Comparison of ENCODE assay signal across 26 cellular contexts in the genomic region with DNA sequence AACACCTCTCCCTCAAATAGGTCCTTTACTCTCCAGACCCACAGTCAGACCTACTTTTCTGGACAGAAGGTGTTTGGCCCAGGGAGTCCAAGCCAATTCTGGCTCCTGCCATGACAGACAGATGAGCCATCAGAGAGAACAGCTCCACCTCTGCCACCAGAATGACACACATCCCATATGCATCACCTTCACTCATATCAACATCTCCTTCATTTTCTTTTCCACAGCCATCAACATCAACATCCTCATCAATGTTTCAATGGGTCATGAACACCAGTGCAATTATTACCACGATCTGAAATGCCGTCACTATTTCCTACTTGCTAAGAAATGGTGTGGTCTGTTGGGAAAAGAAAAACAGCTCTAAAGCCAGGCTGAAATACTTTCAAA.
"Had no signal": no experiment of that assay in that cellular context is flagged by ENCODE, and none has a peak within 500 bp of the region (broad histone marks: within the 10 kb centered on the region; RNA-seq: fewer than 3 reads in every experiment).

No MANE protein-coding gene starts in this region.

- H3K27ac ChIP-seq: cardiac muscle cell, colonic mucosa, SJCRH30, SK-N-MC, WERI-Rb-1 had no signal

- DNase-seq: activated CD4-positive, alpha-beta memory T cell treated with anti-CD3 and anti-CD28 coated beads for 36 hours; activated CD4-positive, alpha-beta T cell treated with anti-CD3 and anti-CD28 coated beads, Interleukin-2, amount 10 ng/mL, durations not matched to agents 7 days and 5 days; activated effector memory CD4-positive, alpha-beta T cell treated with anti-CD3 and anti-CD28 coated beads, Interleukin-2, amount 50 U/mL, for 16 hours; activated naive CD4-positive, alpha-beta T cell; activated naive CD4-positive, alpha-beta T cell treated with anti-CD3 and anti-CD28 coated beads, Interleukin-2, amount 50 U/mL, for 16 hours; activated naive CD8-positive, alpha-beta T cell treated with anti-CD3 and anti-CD28 coated beads for 36 hours; activated T-cell treated with anti-CD3 and anti-CD28 coated beads, Interleukin-2, amount 50 U/mL, for 4 hours; amniotic stem cell; aorta; colonic mucosa; KG1; NCI-H1092 treated with DMSO at 0.1 percent for 48 hours; NCI-H1417; NCI-H187; NCI-H2029 treated with DMSO at 0.1 percent for 48 hours; NCI-H2107; NCI-H2171; NCI-H510A treated with DMSO at 0.1 percent for 48 hours; NCI-H526 treated with DMSO at 0.1 percent for 48 hours; SHP77; SJCRH30; T1000; WERI-Rb-1 had no signal

- H3K4me1 ChIP-seq: colonic mucosa, SJCRH30 had no signal

- ATAC-seq: activated T-cell treated with anti-CD3 and anti-CD28 coated beads, Interleukin-2, amount 50 U/mL, for 4 hours had no signal

- H3K9me3 ChIP-seq: colonic mucosa, SJCRH30 had no signal

- H3K36me3 ChIP-seq: cardiac muscle cell, colonic mucosa, SJCRH30, WERI-Rb-1 had no signal

- H3K4me3 Mint-ChIP-seq: activated CD4-positive, alpha-beta memory T cell treated with anti-CD3 and anti-CD28 coated beads for 36 hours; activated CD4-positive, alpha-beta T cell treated with anti-CD3 and anti-CD28 coated beads, Interleukin-2, amount 10 ng/mL, durations not matched to agents 7 days and 5 days; activated naive CD8-positive, alpha-beta T cell treated with anti-CD3 and anti-CD28 coated beads for 36 hours; activated T-cell treated with anti-CD3 and anti-CD28 coated beads, Interleukin-2, amount 50 U/mL, for 4 hours; central memory CD8-positive, alpha-beta T cell had no signal

- H3K27me3 ChIP-seq: cardiac muscle cell, colonic mucosa, SJCRH30 had no signal

- H3K36me3 Mint-ChIP-seq: activated CD4-positive, alpha-beta memory T cell treated with anti-CD3 and anti-CD28 coated beads for 36 hours; activated naive CD8-positive, alpha-beta T cell treated with anti-CD3 and anti-CD28 coated beads for 36 hours had no signal

- H3K9me3 Mint-ChIP-seq: activated CD4-positive, alpha-beta memory T cell treated with anti-CD3 and anti-CD28 coated beads for 36 hours; activated CD4-positive, alpha-beta T cell treated with anti-CD3 and anti-CD28 coated beads, Interleukin-2, amount 10 ng/mL, durations not matched to agents 7 days and 5 days; activated naive CD8-positive, alpha-beta T cell treated with anti-CD3 and anti-CD28 coated beads for 36 hours; activated T-cell treated with anti-CD3 and anti-CD28 coated beads, Interleukin-2, amount 50 U/mL, for 4 hours; central memory CD8-positive, alpha-beta T cell had no signal

- H3K4me3 ChIP-seq: cardiac muscle cell, colonic mucosa, SJCRH30, SK-N-MC had no signal

- H3K4me1 Mint-ChIP-seq: activated CD4-positive, alpha-beta T cell treated with anti-CD3 and anti-CD28 coated beads, Interleukin-2, amount 10 ng/mL, durations not matched to agents 7 days and 5 days; activated naive CD8-positive, alpha-beta T cell treated with anti-CD3 and anti-CD28 coated beads for 36 hours; central memory CD8-positive, alpha-beta T cell had no signal

- H3K27ac Mint-ChIP-seq: activated CD4-positive, alpha-beta memory T cell treated with anti-CD3 and anti-CD28 coated beads for 36 hours; activated CD4-positive, alpha-beta T cell treated with anti-CD3 and anti-CD28 coated beads, Interleukin-2, amount 10 ng/mL, durations not matched to agents 7 days and 5 days; activated naive CD8-positive, alpha-beta T cell treated with anti-CD3 and anti-CD28 coated beads for 36 hours had no signal
